ENCODE assay signal across 13 cellular contexts in genomic region chr3:2944628-2945027, GRCh38.
DNase-seq lines count a peak whose midpoint lies in the region; ATAC-seq and TF ChIP-seq lines count a peak whose summit lies in the region.
"Had no signal": no experiment of that assay in that cellular context is flagged by ENCODE, and none has a peak within 500 bp of the region (broad histone marks: within the 10 kb centered on the region; RNA-seq: fewer than 3 reads in every experiment).

No MANE protein-coding gene starts in this region.

- H3K4me3 Mint-ChIP-seq in stimulated activated memory B cell treated with anti-CD40 and anti-IgM and Interleukin-4, amounts not matched to agents 10 μg/mL and 1 μg/mL and 100 μg/mL, for 72 hours: no peak overlapping the region

- H3K4me3 ChIP-seq in breast epithelium: no peak overlapping the region
- H3K4me3 ChIP-seq: cardiac muscle cell, upper lobe of right lung had no signal

- H3K36me3 Mint-ChIP-seq in stimulated activated memory B cell treated with anti-CD40 and anti-IgM and Interleukin-4, amounts not matched to agents 10 μg/mL and 1 μg/mL and 100 μg/mL, for 72 hours: no peaks in the 10 kb centered on the region

- no peaks in the 10 kb centered on the region for H3K36me3 ChIP-seq in breast epithelium
- H3K36me3 ChIP-seq: cardiac muscle cell, upper lobe of right lung had no signal

- intact Hi-C loops in breast epithelium (cut with DNase I; ENCODE audit: low total_unique reads): no loop called here

- H3K27ac ChIP-seq in breast epithelium: no peak overlapping the region
- H3K27ac ChIP-seq: cardiac muscle cell, upper lobe of right lung had no signal

- TF ChIP-seq CTCF in breast epithelium (IDR thresholded peaks at IDR 0.05): no peak

- H3K27me3 Mint-ChIP-seq in stimulated activated memory B cell treated with anti-CD40 and anti-IgM and Interleukin-4, amounts not matched to agents 10 μg/mL and 1 μg/mL and 100 μg/mL, for 72 hours: peaks cover 22% of the 10 kb centered on the region

- TF ChIP-seq POLR2A in breast epithelium (IDR thresholded peaks at IDR 0.05): no peak

- peak overlapping the region; percentile 50 for H3K27ac Mint-ChIP-seq in stimulated activated memory B cell treated with anti-CD40 and anti-IgM and Interleukin-4, amounts not matched to agents 10 μg/mL and 1 μg/mL and 100 μg/mL, for 72 hours

- H3K4me1 Mint-ChIP-seq in stimulated activated memory B cell treated with anti-CD40 and anti-IgM and Interleukin-4, amounts not matched to agents 10 μg/mL and 1 μg/mL and 100 μg/mL, for 72 hours: peaks cover 18% of the 10 kb centered on the region

- no peaks in the 10 kb centered on the region for H3K9me3 Mint-ChIP-seq in stimulated activated memory B cell treated with anti-CD40 and anti-IgM and Interleukin-4, amounts not matched to agents 10 μg/mL and 1 μg/mL and 100 μg/mL, for 72 hours

- no peak for DNase-seq in SKM-1 treated with dmso at 0.1 percent for 144 hours (lab: John Stamatoyannopoulos, UW; ENCODE audit: unreplicated experiment)
- DNase-seq in DMS53 (lab: John Stamatoyannopoulos, UW): no peak
- no peak for DNase-seq in breast epithelium (ENCODE audit: low spot score in 2 of 2)
- DNase-seq: Caco-2, NCI-H69, retina, upper lobe of right lung had no signal

- peak; percentile 62 for ATAC-seq in GM19025 (IDR thresholded peaks at IDR 0.05; ENCODE audit: low read depth, unreplicated experiment)
- ATAC-seq in GM21717 (IDR thresholded peaks at IDR 0.05; ENCODE audit: unreplicated experiment): peak; percentile 97
- peak; percentile 88 for ATAC-seq in HG03108 (IDR thresholded peaks at IDR 0.05; ENCODE audit: unreplicated experiment)
- ATAC-seq in stimulated activated memory B cell treated with anti-CD40 and anti-IgM and Interleukin-4, amounts not matched to agents 10 μg/mL and 1 μg/mL and 100 μg/mL, for 72 hours: peak; percentile 93
- ATAC-seq: esophagus mucosa, upper lobe of right lung had no signal

- no peaks in the 10 kb centered on the region for H3K27me3 ChIP-seq in breast epithelium
- H3K27me3 ChIP-seq: cardiac muscle cell, upper lobe of right lung had no signal

- no peaks in the 10 kb centered on the region for H3K9me3 ChIP-seq in breast epithelium
- H3K9me3 ChIP-seq: Caco-2, upper lobe of right lung had no signal

- H3K4me1 ChIP-seq in breast epithelium: no peaks in the 10 kb centered on the region
- H3K4me1 ChIP-seq: Caco-2, upper lobe of right lung had no signal
